Comparison of ENCODE assay signal across 22 cellular contexts in the genomic region with DNA sequence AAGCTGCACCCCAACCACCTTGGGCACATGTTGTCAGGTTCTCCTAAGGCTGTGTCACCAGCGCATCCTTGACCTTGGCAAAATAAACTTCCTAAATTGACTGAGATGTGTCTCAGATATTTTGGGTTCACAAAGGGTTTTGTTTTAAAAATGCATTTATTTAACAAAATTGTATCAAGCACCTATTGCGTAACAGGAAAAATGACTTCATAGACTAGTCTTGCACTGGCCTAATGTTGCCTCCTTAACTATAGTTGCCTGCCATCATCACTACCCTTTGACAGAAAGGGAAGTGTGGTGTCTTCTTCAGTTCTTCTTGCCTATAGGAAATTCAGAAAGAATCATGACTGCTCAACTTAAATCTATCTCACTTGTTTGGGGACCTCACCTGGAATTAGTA.
"Had no signal": no experiment of that assay in that cellular context is flagged by ENCODE, and none has a peak within 500 bp of the region (broad histone marks: within the 10 kb centered on the region; RNA-seq: fewer than 3 reads in every experiment).

No MANE protein-coding gene starts in this region.

- H3K27ac ChIP-seq: esophagus muscularis mucosa, lower lobe of right lung, prostate gland, right atrium auricular region, sigmoid colon, thoracic aorta, tibial nerve, upper lobe of left lung had no signal

- H3K36me3 ChIP-seq: esophagus muscularis mucosa, lower lobe of right lung, prostate gland, right atrium auricular region, sigmoid colon, thoracic aorta, tibial nerve, upper lobe of left lung had no signal

- H3K4me3 ChIP-seq: esophagus muscularis mucosa, lower lobe of right lung, prostate gland, right atrium auricular region, sigmoid colon, thoracic aorta, tibial nerve, upper lobe of left lung had no signal

- FAIRE-seq: colon, frontal cortex, keratinocyte, urothelium cell line had no signal

- H3K9me3 ChIP-seq: esophagus muscularis mucosa, lower lobe of right lung, prostate gland, right atrium auricular region, sigmoid colon, thoracic aorta, tibial nerve, upper lobe of left lung had no signal

- H3K27me3 ChIP-seq: esophagus muscularis mucosa, right atrium auricular region, sigmoid colon, tibial nerve, upper lobe of left lung had no signal

- ATAC-seq: left ventricle myocardium superior; lower lobe of right lung; naive thymus-derived CD8-positive, alpha-beta T cell; stimulated activated memory B cell treated with anti-CD40 and anti-IgM and Interleukin-4, amounts not matched to agents 10 μg/mL and 1 μg/mL and 100 μg/mL, for 72 hours had no signal

- H3K4me1 ChIP-seq: esophagus muscularis mucosa, lower lobe of right lung, prostate gland, right atrium auricular region, sigmoid colon, tibial nerve, upper lobe of left lung had no signal

- DNase-seq: effector CD8-positive, alpha-beta T cell; endodermal cell; hypothalamus; immature natural killer cell; left ventricle myocardium superior; lower lobe of right lung; naive thymus-derived CD8-positive, alpha-beta T cell; nephron progenitor cell; nucleus accumbens; sigmoid colon; stimulated activated CD4-positive, alpha-beta T cell treated with anti-CD3 and anti-CD28 coated beads, Interleukin-4, amount 100 ng/mL, for 4 hours; upper lobe of left lung had no signal
